13 cellular contexts compared by ENCODE assay signal in genomic region chr3:153463895-153464294, GRCh38.
DNase-seq lines count a peak whose midpoint lies in the region; ATAC-seq and TF ChIP-seq lines count a peak whose summit lies in the region.
"Had no signal": no experiment of that assay in that cellular context is flagged by ENCODE, and none has a peak within 500 bp of the region (broad histone marks: within the 10 kb centered on the region; RNA-seq: fewer than 3 reads in every experiment).

No MANE protein-coding gene starts in this region.

- H3K27me3 Mint-ChIP-seq in stimulated activated naive B cell treated with anti-CD40 and anti-IgM and Interleukin-4, amounts not matched to agents 10 μg/mL and 1 μg/mL and 100 μg/mL, for 72 hours: no peaks in the 10 kb centered on the region
- no peaks in the 10 kb centered on the region for H3K27me3 Mint-ChIP-seq in natural killer cell treated with Interleukin-12 subunit alpha and Interleukin-12 subunit beta and Interleukin-15 and Interleukin-18, amount 100 ng/mL, for 72 hours

- no peak for TF ChIP-seq POLR2A in erythroblast (IDR thresholded peaks at IDR 0.05; ENCODE audit: low read length)

- peak; percentile 92 for ATAC-seq in GM19372 (IDR thresholded peaks at IDR 0.05; ENCODE audit: low read depth, unreplicated experiment)
- peak; percentile 80 for ATAC-seq in HG02642 (IDR thresholded peaks at IDR 0.05; ENCODE audit: poor library complexity, unreplicated experiment)
- ATAC-seq in HG03521 (IDR thresholded peaks at IDR 0.05; ENCODE audit: unreplicated experiment): peak; percentile 90
- peak; percentile 99 for ATAC-seq in stimulated activated naive B cell treated with anti-CD40 and anti-IgM and Interleukin-4, amounts not matched to agents 10 μg/mL and 1 μg/mL and 100 μg/mL, for 72 hours (replicated peaks)
- no peak for ATAC-seq in natural killer cell treated with Interleukin-12 subunit alpha and Interleukin-12 subunit beta and Interleukin-15 and Interleukin-18, amount 100 ng/mL, for 72 hours
- ATAC-seq: activated CD4-positive, CD25-positive, alpha-beta regulatory T cell treated with anti-CD3 and anti-CD28 coated beads, Interleukin-2, amount 50 U/mL, for 24 hours; left cardiac atrium had no signal

- H3K4me1 Mint-ChIP-seq in stimulated activated naive B cell treated with anti-CD40 and anti-IgM and Interleukin-4, amounts not matched to agents 10 μg/mL and 1 μg/mL and 100 μg/mL, for 72 hours: peaks cover 7 to 15% of the 10 kb centered on the region in 2 donors
- H3K4me1 Mint-ChIP-seq in natural killer cell treated with Interleukin-12 subunit alpha and Interleukin-12 subunit beta and Interleukin-15 and Interleukin-18, amount 100 ng/mL, for 72 hours (ENCODE audit: low read depth in 2 of 2): no peaks in the 10 kb centered on the region

- no peak overlapping the region for H3K4me3 Mint-ChIP-seq in stimulated activated naive B cell treated with anti-CD40 and anti-IgM and Interleukin-4, amounts not matched to agents 10 μg/mL and 1 μg/mL and 100 μg/mL, for 72 hours
- no peak overlapping the region for H3K4me3 Mint-ChIP-seq in natural killer cell treated with Interleukin-12 subunit alpha and Interleukin-12 subunit beta and Interleukin-15 and Interleukin-18, amount 100 ng/mL, for 72 hours

- H3K36me3 Mint-ChIP-seq in stimulated activated naive B cell treated with anti-CD40 and anti-IgM and Interleukin-4, amounts not matched to agents 10 μg/mL and 1 μg/mL and 100 μg/mL, for 72 hours: no peaks in the 10 kb centered on the region
- H3K36me3 Mint-ChIP-seq in natural killer cell treated with Interleukin-12 subunit alpha and Interleukin-12 subunit beta and Interleukin-15 and Interleukin-18, amount 100 ng/mL, for 72 hours: no peaks in the 10 kb centered on the region

- H3K27ac Mint-ChIP-seq in stimulated activated naive B cell treated with anti-CD40 and anti-IgM and Interleukin-4, amounts not matched to agents 10 μg/mL and 1 μg/mL and 100 μg/mL, for 72 hours: no peak overlapping the region
- no peak overlapping the region for H3K27ac Mint-ChIP-seq in natural killer cell treated with Interleukin-12 subunit alpha and Interleukin-12 subunit beta and Interleukin-15 and Interleukin-18, amount 100 ng/mL, for 72 hours

- DNase-seq in stimulated activated naive B cell treated with anti-CD40 and anti-IgM and Interleukin-4, amounts not matched to agents 10 μg/mL and 1 μg/mL and 100 μg/mL, for 72 hours: peak; percentile 6
- DNase-seq in middle frontal gyrus (ENCODE audit: extremely low spot score, low spot score) (no peak), erythroblast (lab: John Stamatoyannopoulos, UW) (no peak)
- DNase-seq in natural killer cell treated with Interleukin-12 subunit alpha and Interleukin-12 subunit beta and Interleukin-15 and Interleukin-18, amount 100 ng/mL, for 72 hours (ENCODE audit: low spot score): no peak
- DNase-seq: activated effector memory CD4-positive, alpha-beta T cell treated with anti-CD3 and anti-CD28 coated beads, Interleukin-2, amount 50 U/mL, for 16 hours; Calu3; left cardiac atrium; NCI-H2029 treated with DMSO at 0.1 percent for 48 hours; stimulated activated CD4-positive, alpha-beta T cell treated with anti-CD3 and anti-CD28 coated beads, Interleukin-1b, Interleukin-23, amount 100 ng/mL, for 48 hours had no signal

- peaks cover 0 to 2% of the 10 kb centered on the region in 2 donors for H3K9me3 Mint-ChIP-seq in stimulated activated naive B cell treated with anti-CD40 and anti-IgM and Interleukin-4, amounts not matched to agents 10 μg/mL and 1 μg/mL and 100 μg/mL, for 72 hours
- no peaks in the 10 kb centered on the region for H3K9me3 Mint-ChIP-seq in natural killer cell treated with Interleukin-12 subunit alpha and Interleukin-12 subunit beta and Interleukin-15 and Interleukin-18, amount 100 ng/mL, for 72 hours

Comparison
In these comparisons a context has a peak if more than half of its experiments do, and no peak if none do; other contexts are left out.
1. ATAC-seq: peak in GM19372 (single experiment), HG02642 (single experiment), HG03521 (single experiment) and stimulated activated naive B cell treated with anti-CD40 and anti-IgM and Interleukin-4, amounts not matched to agents 10 μg/mL and 1 μg/mL and 100 μg/mL, for 72 hours (2 of 2); none in natural killer cell treated with Interleukin-12 subunit alpha and Interleukin-12 subunit beta and Interleukin-15 and Interleukin-18, amount 100 ng/mL, for 72 hours (0 of 2).